In the genomic region with DNA sequence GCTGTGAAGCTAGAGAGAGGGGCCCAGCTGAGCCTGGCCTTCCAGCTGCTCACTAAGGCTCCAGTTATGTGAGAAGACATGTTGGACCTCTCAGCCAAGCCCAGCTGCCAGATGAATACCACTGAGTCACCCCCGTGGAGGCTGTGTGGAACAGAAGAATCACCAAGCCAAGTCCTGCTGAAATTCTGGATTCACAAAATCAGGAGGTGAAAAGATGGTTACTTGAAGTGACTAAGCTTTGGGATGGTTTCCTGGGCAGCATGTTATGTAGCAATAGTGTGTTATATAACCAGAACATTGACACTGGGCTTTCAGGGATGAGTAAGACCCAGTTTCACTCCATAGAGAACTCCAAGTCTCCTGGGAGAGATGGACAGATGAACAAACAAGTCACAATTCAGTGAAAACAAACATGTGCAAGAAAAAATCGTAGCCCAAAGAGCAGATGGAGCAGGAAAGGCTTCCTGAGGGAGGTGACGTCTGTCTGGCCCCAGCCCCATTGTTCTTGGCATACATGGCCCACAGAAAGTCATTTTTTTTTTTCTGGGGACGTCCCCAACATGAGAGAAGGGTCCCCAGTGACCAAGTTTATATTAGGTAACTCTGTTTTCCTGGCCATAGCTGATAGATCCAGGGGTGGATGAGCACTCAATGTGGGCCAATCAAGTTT, we compare ENCODE assay signal across 11 cellular contexts.
DNase-seq lines count a peak whose midpoint lies in the region; ATAC-seq, FAIRE-seq and TF ChIP-seq lines count a peak whose summit lies in the region.
"Had no signal": no experiment of that assay in that cellular context is flagged by ENCODE, and none has a peak within 500 bp of the region (broad histone marks: within the 10 kb centered on the region; RNA-seq: fewer than 3 reads in every experiment).

No MANE protein-coding gene starts in this region.

- no peak for FAIRE-seq in GM12892 (lab: Jason Lieb, UNC)

- TF ChIP-seq POLR2A in GM12892 (IDR thresholded peaks at IDR 0.05; ENCODE audit: low read depth, low read length): no peak

- DNase-seq in BJ (ENCODE audit: low read depth): peak; percentile 85
- DNase-seq in RKO (ENCODE audit: low spot score): peak; percentile 8
- peak; percentile 83 for DNase-seq in fibroblast of villous mesenchyme (ENCODE audit: low read depth)
- DNase-seq in pons (ENCODE audit: low spot score): peak; percentile 6
- no peak for DNase-seq in GM12892 (ENCODE audit: insufficient read length)
- no peak for DNase-seq in SIG-M5 treated with dmso at 0.1 percent for 504 hours (lab: John Stamatoyannopoulos, UW; ENCODE audit: unreplicated experiment)
- DNase-seq in DMS 273 treated with DMSO at 0.1 percent for 48 hours (lab: John Stamatoyannopoulos, UW): no peak
- DNase-seq: mesendoderm, NCI-H1694, PC-9 had no signal

- no peaks in the 10 kb centered on the region for H3K27me3 ChIP-seq in BJ (ENCODE audit: control insufficient read depth, insufficient read depth, low read length)

- POLR2A ChIA-PET in BJ (lab: Charles Lee): no interaction called here

- CTCF ChIA-PET in BJ (lab: Yijun Ruan, JAX): interaction anchor here (0.8 to 2.1 kb wide), 9 partner anchors 8 to 1019 kb away, joined by 3 to 9 read pairs (median 3); no protein-coding TSS in a partner anchor

- H3K4me3 ChIP-seq in BJ (ENCODE audit: low read depth, low read length): no peak overlapping the region
- no peak overlapping the region for H3K4me3 ChIP-seq in fibroblast of villous mesenchyme (ENCODE audit: low read depth, low read length)
- H3K4me3 ChIP-seq: PC-9 had no signal

- no peaks in the 10 kb centered on the region for H3K36me3 ChIP-seq in BJ (ENCODE audit: control insufficient read depth, insufficient read depth, low read length)

- no peak for TF ChIP-seq CTCF in BJ (IDR thresholded peaks at IDR 0.05; ENCODE audit: insufficient read depth, low read depth, low read length)
- TF ChIP-seq CTCF in fibroblast of villous mesenchyme (IDR thresholded peaks at IDR 0.05; ENCODE audit: insufficient read depth, low read depth, low read length): no peak

- ATAC-seq in HG02610 (IDR thresholded peaks at IDR 0.05; ENCODE audit: unreplicated experiment): no peak

Comparison
In these comparisons a context has a peak if more than half of its experiments do, and no peak if none do; other contexts are left out.
1. DNase-seq: peak in BJ (single experiment), RKO (single experiment), fibroblast of villous mesenchyme (single experiment) and pons (single experiment); none in GM12892 (single experiment), SIG-M5 treated with dmso at 0.1 percent for 504 hours (single experiment) and DMS 273 treated with DMSO at 0.1 percent for 48 hours (single experiment).